Comparison of ENCODE assay signal across 14 cellular contexts in genomic region chr9:93033541-93033940, GRCh38. TPM values are rescaled to one million over a fixed set of nuclear protein-coding genes. Genes with fewer than 3 reads are reported as not detected.
DNase-seq lines count a peak whose midpoint lies in the region; ATAC-seq and TF ChIP-seq lines count a peak whose summit lies in the region.
"Had no signal": no experiment of that assay in that cellular context is flagged by ENCODE, and none has a peak within 500 bp of the region (broad histone marks: within the 10 kb centered on the region; RNA-seq: fewer than 3 reads in every experiment).

No MANE protein-coding gene starts in this region.

- DNase-seq in NCI-H82 (lab: John Stamatoyannopoulos, UW) (peak; percentile 23), NCI-H82 treated with DMSO at 0.1 percent for 48 hours (lab: John Stamatoyannopoulos, UW; ENCODE audit: unreplicated experiment) (no peak), GF-D8 (lab: John Stamatoyannopoulos, UW) (peak; percentile 38), NCI-H748 treated with DMSO at 0.1 percent for 48 hours (lab: John Stamatoyannopoulos, UW) (no peak), medulla oblongata (ENCODE audit: extremely low spot score) (no peak)
- DNase-seq in activated CD8-positive, alpha-beta T cell treated with anti-CD3 and anti-CD28 coated beads for 36 hours, result no peak
- DNase-seq in naive thymus-derived CD4-positive, alpha-beta T cell, result no peak
- DNase-seq: Calu3, NCI-H2081 had no signal

- no peak for TF ChIP-seq CTCF in activated CD8-positive, alpha-beta T cell treated with anti-CD3 and anti-CD28 coated beads for 36 hours (IDR thresholded peaks at IDR 0.05)

- peak overlapping the region; percentile 63 for H3K27ac ChIP-seq in naive thymus-derived CD4-positive, alpha-beta T cell (ENCODE audit: low read depth, low read length)
- H3K27ac ChIP-seq: SK-N-MC had no signal

- peaks cover 34% of the 10 kb centered on the region for H3K36me3 Mint-ChIP-seq in activated CD8-positive, alpha-beta T cell treated with anti-CD3 and anti-CD28 coated beads for 36 hours (ENCODE audit: low read depth)
- H3K36me3 Mint-ChIP-seq in naive thymus-derived CD4-positive, alpha-beta T cell, result peaks cover 15 to 47% (median 31%) of the 10 kb centered on the region in 5 donors
- H3K36me3 Mint-ChIP-seq: brain had no signal

- H3K4me1 Mint-ChIP-seq in activated CD8-positive, alpha-beta T cell treated with anti-CD3 and anti-CD28 coated beads for 36 hours (ENCODE audit: low read depth), result peaks cover 51% of the 10 kb centered on the region
- H3K4me1 Mint-ChIP-seq in naive thymus-derived CD4-positive, alpha-beta T cell, result peaks cover 20 to 80% (median 67%) of the 10 kb centered on the region in 7 donors

- H3K9me3 Mint-ChIP-seq in activated CD8-positive, alpha-beta T cell treated with anti-CD3 and anti-CD28 coated beads for 36 hours, result no peaks in the 10 kb centered on the region
- peaks cover 0 to 4% (median 0%) of the 10 kb centered on the region in 11 donors for H3K9me3 Mint-ChIP-seq in naive thymus-derived CD4-positive, alpha-beta T cell
- H3K9me3 Mint-ChIP-seq: brain had no signal

- intact Hi-C loops in activated CD8-positive, alpha-beta T cell treated with anti-CD3 and anti-CD28 coated beads for 36 hours (cut with micrococcal nuclease), result no loop called here
- intact Hi-C loops in naive thymus-derived CD4-positive, alpha-beta T cell (cut with micrococcal nuclease), result no loop called here

- POLR2A ChIA-PET in activated CD8-positive, alpha-beta T cell treated with anti-CD3 and anti-CD28 coated beads for 36 hours (lab: Charles Lee), result interaction anchor here (0.6 kb wide), 2 partner anchors 20 to 27 kb away, joined by 3 read pairs; no protein-coding TSS in a partner anchor
- POLR2A ChIA-PET in naive thymus-derived CD4-positive, alpha-beta T cell (lab: Charles Lee), result interaction anchor here (1.0 to 19.6 kb wide), 11 partner anchors 6 to 75 kb away, joined by 3 to 365 read pairs (median 5); partner anchors contain the start of gene SUSD3

- peaks cover 23 to 80% (median 34%) of the 10 kb centered on the region in 3 experiments for H3K36me3 ChIP-seq in naive thymus-derived CD4-positive, alpha-beta T cell (ENCODE audit: control insufficient read depth in 2 of 3, insufficient read depth in 3 of 3, low read length in 3 of 3)

- H3K27ac Mint-ChIP-seq in activated CD8-positive, alpha-beta T cell treated with anti-CD3 and anti-CD28 coated beads for 36 hours, result peak overlapping the region; percentile 79
- H3K27ac Mint-ChIP-seq in naive thymus-derived CD4-positive, alpha-beta T cell, result peak overlapping the region; percentile 79 to 100 (median 92)

- CTCF ChIA-PET in activated CD8-positive, alpha-beta T cell treated with anti-CD3 and anti-CD28 coated beads for 36 hours (lab: Charles Lee), result interaction anchor here (0.8 to 2.1 kb wide), 3 partner anchors 26 to 75 kb away, joined by 3 to 10 read pairs (median 3); no protein-coding TSS in a partner anchor
- CTCF ChIA-PET in naive thymus-derived CD4-positive, alpha-beta T cell (lab: Charles Lee), result interaction anchor here (0.8 kb wide), 1 partner anchor 27 kb away, joined by 3 read pairs; no protein-coding TSS in a partner anchor

- H3K4me1 ChIP-seq in naive thymus-derived CD4-positive, alpha-beta T cell (ENCODE audit: control insufficient read depth in 2 of 2, insufficient read depth in 2 of 2, low read length in 2 of 2), result peaks cover 23 to 67% of the 10 kb centered on the region in 2 donors

- no peaks in the 10 kb centered on the region for H3K9me3 ChIP-seq in naive thymus-derived CD4-positive, alpha-beta T cell (ENCODE audit: control insufficient read depth in 2 of 3, low read length in 3 of 3)

- H3K4me3 Mint-ChIP-seq in activated CD8-positive, alpha-beta T cell treated with anti-CD3 and anti-CD28 coated beads for 36 hours, result no peak overlapping the region
- H3K4me3 Mint-ChIP-seq in naive thymus-derived CD4-positive, alpha-beta T cell, result peak overlapping the region in 5 of 10 donors; percentile 24 to 52 (median 44)
- H3K4me3 Mint-ChIP-seq: brain had no signal

- H3K27me3 Mint-ChIP-seq in activated CD8-positive, alpha-beta T cell treated with anti-CD3 and anti-CD28 coated beads for 36 hours, result no peaks in the 10 kb centered on the region
- H3K27me3 Mint-ChIP-seq in naive thymus-derived CD4-positive, alpha-beta T cell, result no peaks in the 10 kb centered on the region
- H3K27me3 Mint-ChIP-seq: brain had no signal

- ATAC-seq in activated CD8-positive, alpha-beta T cell treated with anti-CD3 and anti-CD28 coated beads for 36 hours, result no peak
- no peak for ATAC-seq in naive thymus-derived CD4-positive, alpha-beta T cell
- ATAC-seq in GM21526 (IDR thresholded peaks at IDR 0.05; ENCODE audit: low FRiP score, unreplicated experiment), result no peak

- no peak overlapping the region for H3K4me3 ChIP-seq in naive thymus-derived CD4-positive, alpha-beta T cell (ENCODE audit: low read length)
- H3K4me3 ChIP-seq: SK-N-MC, skin epidermis had no signal

- H3K27me3 ChIP-seq in naive thymus-derived CD4-positive, alpha-beta T cell (ENCODE audit: control insufficient read depth in 2 of 2, insufficient read depth in 2 of 2, low read length in 2 of 2), result no peaks in the 10 kb centered on the region

RNA-seq across cellular contexts. Expression of gene SUSD3, which starts 25.0 kb away (rescaled TPM):
- total RNA-seq in activated CD8-positive, alpha-beta T cell treated with anti-CD3 and anti-CD28 coated beads for 36 hours, result 10 to 100 TPM; 34.6 to 36.7 TPM
- total RNA-seq in naive thymus-derived CD4-positive, alpha-beta T cell, result 10 to 100 TPM; 62.8 to 83.5 (median 68.7) TPM
- 100 to 1,000 TPM; 186 to 315 TPM for polyA plus RNA-seq in naive thymus-derived CD4-positive, alpha-beta T cell
- total RNA-seq: H4 had no signal

Comparison
In these comparisons a context has a peak if more than half of its experiments do, and no peak if none do; other contexts are left out.
1. DNase-seq: peak in NCI-H82 (single experiment) and GF-D8 (single experiment); none in NCI-H82 treated with DMSO at 0.1 percent for 48 hours (single experiment), activated CD8-positive, alpha-beta T cell treated with anti-CD3 and anti-CD28 coated beads for 36 hours (single experiment), naive thymus-derived CD4-positive, alpha-beta T cell (0 of 9), NCI-H748 treated with DMSO at 0.1 percent for 48 hours (single experiment) and medulla oblongata (single experiment).